Comparison of ENCODE assay signal across 23 cellular contexts in genomic region chr10:70683601-70684329, GRCh38. TPM values are rescaled to one million over a fixed set of nuclear protein-coding genes. Genes with fewer than 3 reads are reported as not detected.
DNase-seq lines count a peak whose midpoint lies in the region; ATAC-seq and TF ChIP-seq lines count a peak whose summit lies in the region.
"Had no signal": no experiment of that assay in that cellular context is flagged by ENCODE, and none has a peak within 500 bp of the region (broad histone marks: within the 10 kb centered on the region; RNA-seq: fewer than 3 reads in every experiment).

No MANE protein-coding gene starts in this region.

- peak; percentile 26; the same call in 1 of the 2 replicates for ATAC-seq in WTC11
- ATAC-seq in HG03378 (IDR thresholded peaks at IDR 0.05; ENCODE audit: unreplicated experiment), result no peak
- ATAC-seq: CD8-positive, alpha-beta T cell; naive thymus-derived CD8-positive, alpha-beta T cell; T-helper 17 cell had no signal

- no peak overlapping the region; the same call in 1 of the 2 replicates for H3K27ac Mint-ChIP-seq in WTC11
- H3K27ac Mint-ChIP-seq: activated CD4-positive, alpha-beta T cell treated with anti-CD3 and anti-CD28 coated beads, Interleukin-2, amount 10 ng/mL, durations not matched to agents 7 days and 5 days; CD8-positive, alpha-beta T cell; T-helper 17 cell had no signal

- H2BK5ac ChIP-seq in mesenchymal stem cell (ENCODE audit: low read depth, low read length, poor library complexity, severe bottlenecking), result no peak overlapping the region

- no peak overlapping the region for H2BK15ac ChIP-seq in mesenchymal stem cell (ENCODE audit: low read depth, poor library complexity, severe bottlenecking)

- WGBS in mesenchymal stem cell, result 76% methylated on average over 8 of the region's 11 CpGs
- 59 to 73% methylated on average over 11 of the region's 11 CpGs for whole genome bisulfite sequencing in testis, 2 donors

- H3K4me1 ChIP-seq in mesenchymal stem cell (ENCODE audit: control insufficient read depth, insufficient read depth, low read depth, low read length), result peaks cover 43% of the 10 kb centered on the region
- peaks cover 29% of the 10 kb centered on the region for H3K4me1 ChIP-seq in testis
- H3K4me1 ChIP-seq: colonic mucosa, sigmoid colon had no signal

- H3K14ac ChIP-seq in mesenchymal stem cell (ENCODE audit: low read length in 2 of 2), result no peak overlapping the region

- H3K4me3 Mint-ChIP-seq in WTC11, result no peak overlapping the region
- H3K4me3 Mint-ChIP-seq: activated CD4-positive, alpha-beta T cell treated with anti-CD3 and anti-CD28 coated beads, Interleukin-2, amount 10 ng/mL, durations not matched to agents 7 days and 5 days; CD8-positive, alpha-beta T cell; naive thymus-derived CD8-positive, alpha-beta T cell; T-helper 17 cell had no signal

- H3K18ac ChIP-seq in mesenchymal stem cell (ENCODE audit: low read depth in 1 of 2, low read length in 2 of 2), result no peak overlapping the region

- H3K9ac ChIP-seq in mesenchymal stem cell (ENCODE audit: low read length), result no peak overlapping the region

- H3K27ac ChIP-seq in mesenchymal stem cell (ENCODE audit: low read length, poor library complexity, severe bottlenecking) (peak overlapping the region; percentile 21), testis (peak overlapping the region; percentile 50 to 67)
- H3K27ac ChIP-seq: brain microvascular endothelial cell, colonic mucosa, PC-9, sigmoid colon, suprapubic skin had no signal

- no peak overlapping the region for H2BK12ac ChIP-seq in mesenchymal stem cell (ENCODE audit: low read length in 2 of 2)

- DNase-seq in KBM-7, result peak; percentile 44
- no peak for DNase-seq in WTC11 (ENCODE audit: low spot score)
- no peak for DNase-seq in mesenchymal stem cell
- peak; percentile 83 for DNase-seq in testis
- no peak for DNase-seq in effector CD4-positive, alpha-beta T cell
- no peak for DNase-seq in activated CD4-positive, alpha-beta T cell treated with anti-CD3 and anti-CD28 coated beads, Interleukin-2, amount 50 U/mL, for 4 hours
- DNase-seq: activated CD4-positive, alpha-beta T cell treated with anti-CD3 and anti-CD28 coated beads, Interleukin-2, amount 10 ng/mL, durations not matched to agents 7 days and 5 days; activated gamma-delta T cell; brain microvascular endothelial cell; CD8-positive, alpha-beta T cell; colonic mucosa; DMS153; GDM1; Karpas-422; naive thymus-derived CD8-positive, alpha-beta T cell; NCI-H1092; NCI-H2029; NCI-H446 treated with DMSO at 0.1 percent for 48 hours; PC-9; sigmoid colon; T-helper 17 cell had no signal

- no peak overlapping the region for H4K91ac ChIP-seq in mesenchymal stem cell (ENCODE audit: low read length)

- TF ChIP-seq POLR2A in testis (IDR thresholded peaks at IDR 0.05), result no peak

- H3K4me2 ChIP-seq in mesenchymal stem cell (ENCODE audit: low read length, poor library complexity, severe bottlenecking), result no peak overlapping the region
- H3K4me2 ChIP-seq: PC-9 had no signal

- peaks cover 16% of the 10 kb centered on the region for H3K4me1 Mint-ChIP-seq in WTC11
- H3K4me1 Mint-ChIP-seq: activated CD4-positive, alpha-beta T cell treated with anti-CD3 and anti-CD28 coated beads, Interleukin-2, amount 10 ng/mL, durations not matched to agents 7 days and 5 days had no signal

- no peak overlapping the region for H3K4me3 ChIP-seq in mesenchymal stem cell (ENCODE audit: insufficient read depth in 1 of 2, low read depth in 1 of 2, low read length in 2 of 2)
- no peak overlapping the region for H3K4me3 ChIP-seq in testis
- H3K4me3 ChIP-seq: colonic mucosa, PC-9, sigmoid colon, suprapubic skin had no signal

- H3K4ac ChIP-seq in mesenchymal stem cell (ENCODE audit: low read depth in 1 of 2, low read length in 2 of 2), result no peak overlapping the region

- intact Hi-C loops in testis (cut with DNase I; ENCODE audit: low total_unique reads), result no loop called here

- no peak overlapping the region for H2AFZ ChIP-seq in mesenchymal stem cell (ENCODE audit: low read depth, low read length)
- H2AFZ ChIP-seq: PC-9 had no signal

- in situ Hi-C loops in KBM-7 (cut with MboI; ENCODE audit: low pct_unique_long_range_greater_than_20kb, low sequenced_read_pairs), result no loop called here

- H3K23ac ChIP-seq in mesenchymal stem cell (ENCODE audit: low read length in 2 of 2), result no peak overlapping the region

- no peaks in the 10 kb centered on the region for H3K27me3 ChIP-seq in mesenchymal stem cell (ENCODE audit: control insufficient read depth in 1 of 2, insufficient read depth in 1 of 2, low read length in 2 of 2)
- no peaks in the 10 kb centered on the region for H3K27me3 ChIP-seq in testis
- H3K27me3 ChIP-seq: brain microvascular endothelial cell, colonic mucosa, suprapubic skin had no signal

- no peaks in the 10 kb centered on the region for H3K27me3 Mint-ChIP-seq in WTC11 (ENCODE audit: low read depth)
- H3K27me3 Mint-ChIP-seq: activated CD4-positive, alpha-beta T cell treated with anti-CD3 and anti-CD28 coated beads, Interleukin-2, amount 10 ng/mL, durations not matched to agents 7 days and 5 days; naive thymus-derived CD8-positive, alpha-beta T cell had no signal

- H3K36me3 Mint-ChIP-seq in WTC11, result peaks cover 7% of the 10 kb centered on the region; the same call in 1 of the 2 replicates
- H3K36me3 Mint-ChIP-seq: CD8-positive, alpha-beta T cell; naive thymus-derived CD8-positive, alpha-beta T cell had no signal

- CTCF ChIA-PET in WTC11 (lab: Charles Lee), result no interaction called here

- peaks cover 17% of the 10 kb centered on the region for H3K79me1 ChIP-seq in mesenchymal stem cell (replicated peaks; ENCODE audit: low read length, poor library complexity, severe bottlenecking)

- peak overlapping the region; percentile 9 for H2AK5ac ChIP-seq in mesenchymal stem cell (ENCODE audit: low read length, severe bottlenecking)

- no peaks in the 10 kb centered on the region for H3K9me3 Mint-ChIP-seq in WTC11
- H3K9me3 Mint-ChIP-seq: activated CD4-positive, alpha-beta T cell treated with anti-CD3 and anti-CD28 coated beads, Interleukin-2, amount 10 ng/mL, durations not matched to agents 7 days and 5 days; CD8-positive, alpha-beta T cell; naive thymus-derived CD8-positive, alpha-beta T cell had no signal

- POLR2A ChIA-PET in WTC11 (lab: Charles Lee), result no interaction called here

- H3K9me3 ChIP-seq in mesenchymal stem cell (ENCODE audit: control insufficient read depth, low read length), result no peaks in the 10 kb centered on the region
- no peaks in the 10 kb centered on the region for H3K9me3 ChIP-seq in testis
- H3K9me3 ChIP-seq: colonic mucosa, sigmoid colon, suprapubic skin had no signal

- H4K8ac ChIP-seq in mesenchymal stem cell (ENCODE audit: low read length), result no peak overlapping the region

- H2BK120ac ChIP-seq in mesenchymal stem cell (ENCODE audit: low read depth, low read length), result no peak overlapping the region

- TF ChIP-seq CTCF in WTC11 (IDR thresholded peaks at IDR 0.05) (no peak), testis (IDR thresholded peaks at IDR 0.05) (no peak)

- H3K36me3 ChIP-seq in mesenchymal stem cell (ENCODE audit: control insufficient read depth in 1 of 2, insufficient read depth in 2 of 2, low read depth in 1 of 2, low read length in 2 of 2) (peaks cover 24 to 38% of the 10 kb centered on the region in 2 experiments), testis (ENCODE audit: low read depth, missing control alignments) (no peaks in the 10 kb centered on the region)
- H3K36me3 ChIP-seq: brain microvascular endothelial cell, colonic mucosa, sigmoid colon, suprapubic skin had no signal

TF ChIP-seq in WTC11, 78 proteins besides CTCF, POLR2A, EP300 and RAD21 (continues in another document):
- TF ChIP-seq ZBTB21 (CRISPR knock-in tag; IDR thresholded peaks at IDR 0.05; ENCODE audit: borderline replicate concordance) (no peak), ZNF425 (CRISPR knock-in tag; conservative IDR thresholded peaks at IDR 0.05) (no peak)
- TF ChIP-seq, protein P1, sequence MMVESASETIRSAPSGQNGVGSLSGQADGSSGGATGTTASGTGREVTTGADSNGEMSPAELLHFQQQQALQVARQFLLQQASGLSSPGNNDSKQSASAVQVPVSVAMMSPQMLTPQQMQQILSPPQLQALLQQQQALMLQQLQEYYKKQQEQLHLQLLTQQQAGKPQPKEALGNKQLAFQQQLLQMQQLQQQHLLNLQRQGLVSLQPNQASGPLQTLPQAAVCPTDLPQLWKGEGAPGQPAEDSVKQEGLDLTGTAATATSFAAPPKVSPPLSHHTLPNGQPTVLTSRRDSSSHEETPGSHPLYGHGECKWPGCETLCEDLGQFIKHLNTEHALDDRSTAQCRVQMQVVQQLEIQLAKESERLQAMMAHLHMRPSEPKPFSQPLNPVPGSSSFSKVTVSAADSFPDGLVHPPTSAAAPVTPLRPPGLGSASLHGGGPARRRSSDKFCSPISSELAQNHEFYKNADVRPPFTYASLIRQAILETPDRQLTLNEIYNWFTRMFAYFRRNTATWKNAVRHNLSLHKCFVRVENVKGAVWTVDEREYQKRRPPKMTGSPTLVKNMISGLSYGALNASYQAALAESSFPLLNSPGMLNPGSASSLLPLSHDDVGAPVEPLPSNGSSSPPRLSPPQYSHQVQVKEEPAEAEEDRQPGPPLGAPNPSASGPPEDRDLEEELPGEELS (CRISPR knock-in tag; IDR thresholded peaks at IDR 0.05), result no peak

RNA-seq across cellular contexts. Expression of gene ADAMTS14, which starts 11.5 kb away (rescaled TPM):
- total RNA-seq in WTC11 (2021) (2.1 to 2.4 TPM (median 2.1 TPM) in 3 replicates), testis (under 1 TPM; 0.63 to 0.93 TPM)
- polyA plus RNA-seq in mesenchymal stem cell (2013, experiment 1 of 2), result 1.3 TPM
- 1.3 TPM for polyA plus RNA-seq in mesenchymal stem cell (2013, experiment 2 of 2)
- 0.90 TPM for polyA plus RNA-seq in testis (ENCODE audit: insufficient read depth, low read depth, low replicate concordance)
- total RNA-seq: activated CD4-positive, alpha-beta T cell treated with anti-CD3 and anti-CD28 coated beads, Interleukin-2, amount 10 ng/mL, durations not matched to agents 7 days and 5 days; CD8-positive, alpha-beta T cell; naive thymus-derived CD8-positive, alpha-beta T cell; T-helper 17 cell had no signal
- polyA plus RNA-seq: naive thymus-derived CD8-positive, alpha-beta T cell had no signal

Comparison
In these comparisons a context has a peak if more than half of its experiments do, and no peak if none do; other contexts are left out.
1. DNase-seq: peak in KBM-7 (single experiment) and testis (single experiment); none in WTC11 (single experiment), mesenchymal stem cell (single experiment), effector CD4-positive, alpha-beta T cell (single experiment) and activated CD4-positive, alpha-beta T cell treated with anti-CD3 and anti-CD28 coated beads, Interleukin-2, amount 50 U/mL, for 4 hours (0 of 2).